ENCODE assay signal across 1 cellular context in genomic region chr10:96747734-96748550, GRCh38.
TF ChIP-seq lines count a peak whose summit lies in the region.

No MANE protein-coding gene starts in this region.

TF ChIP-seq in H1, 55 proteins besides CTCF, POLR2A, EP300 and RAD21 (continued from another document):
- TF ChIP-seq RFX5 (IDR thresholded peaks at IDR 0.05; ENCODE audit: borderline replicate concordance, low read depth, low read length) (no peak), TAF1 (IDR thresholded peaks at IDR 0.05; ENCODE audit: low read depth, low read length) (no peak), SP2 (IDR thresholded peaks at IDR 0.05; ENCODE audit: low read length) (no peak)
